Comparison of ENCODE assay signal across 1 cellular context in the genomic region with DNA sequence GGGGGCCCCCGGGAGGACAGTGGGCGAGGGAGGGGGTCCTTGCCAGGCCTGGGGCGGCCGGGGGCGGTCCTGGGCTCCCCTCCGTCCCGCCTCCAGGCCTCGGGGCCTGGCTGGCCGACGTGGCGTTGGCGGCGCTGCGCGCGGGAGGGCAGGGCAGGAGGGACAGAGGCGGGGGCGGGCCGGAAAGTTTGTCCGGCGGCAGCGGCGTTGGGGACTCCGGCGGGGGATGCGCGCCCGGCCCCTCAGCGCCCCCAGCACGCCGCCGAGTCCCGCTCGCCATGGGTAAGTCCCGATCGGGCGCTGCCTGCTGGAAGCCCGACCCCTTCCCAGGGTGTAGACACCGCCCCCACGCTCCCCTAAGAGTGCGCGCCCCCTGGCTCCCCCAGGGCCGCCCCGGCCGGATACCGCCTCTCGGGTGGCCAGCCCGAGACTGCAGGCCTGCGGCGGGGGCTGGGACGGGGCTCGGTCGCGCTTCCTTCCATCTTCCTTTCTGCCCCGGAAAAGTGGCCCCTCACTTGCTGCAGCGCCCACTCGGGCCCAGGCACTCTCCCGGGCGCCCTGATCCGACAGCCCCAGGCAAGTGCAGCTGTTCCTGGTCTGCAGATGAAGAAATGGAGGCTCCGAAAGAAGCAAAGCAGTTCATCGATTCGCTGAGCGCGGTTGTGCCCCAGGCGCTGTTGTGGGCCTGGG.
TF ChIP-seq lines count a peak whose summit lies in the region.

A gene (plus strand): TSS at position 191 of the 690 bp plus-strand sequence. CDS start 88 bp downstream, at position 279.

TF ChIP-seq in WTC11, 78 proteins besides CTCF, POLR2A, EP300 and RAD21 (continued from another document):
- TF ChIP-seq, protein P1, sequence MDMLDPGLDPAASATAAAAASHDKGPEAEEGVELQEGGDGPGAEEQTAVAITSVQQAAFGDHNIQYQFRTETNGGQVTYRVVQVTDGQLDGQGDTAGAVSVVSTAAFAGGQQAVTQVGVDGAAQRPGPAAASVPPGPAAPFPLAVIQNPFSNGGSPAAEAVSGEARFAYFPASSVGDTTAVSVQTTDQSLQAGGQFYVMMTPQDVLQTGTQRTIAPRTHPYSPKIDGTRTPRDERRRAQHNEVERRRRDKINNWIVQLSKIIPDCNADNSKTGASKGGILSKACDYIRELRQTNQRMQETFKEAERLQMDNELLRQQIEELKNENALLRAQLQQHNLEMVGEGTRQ (CRISPR knock-in tag; IDR thresholded peaks at IDR 0.05), result no peak
- TF ChIP-seq, protein P2, sequence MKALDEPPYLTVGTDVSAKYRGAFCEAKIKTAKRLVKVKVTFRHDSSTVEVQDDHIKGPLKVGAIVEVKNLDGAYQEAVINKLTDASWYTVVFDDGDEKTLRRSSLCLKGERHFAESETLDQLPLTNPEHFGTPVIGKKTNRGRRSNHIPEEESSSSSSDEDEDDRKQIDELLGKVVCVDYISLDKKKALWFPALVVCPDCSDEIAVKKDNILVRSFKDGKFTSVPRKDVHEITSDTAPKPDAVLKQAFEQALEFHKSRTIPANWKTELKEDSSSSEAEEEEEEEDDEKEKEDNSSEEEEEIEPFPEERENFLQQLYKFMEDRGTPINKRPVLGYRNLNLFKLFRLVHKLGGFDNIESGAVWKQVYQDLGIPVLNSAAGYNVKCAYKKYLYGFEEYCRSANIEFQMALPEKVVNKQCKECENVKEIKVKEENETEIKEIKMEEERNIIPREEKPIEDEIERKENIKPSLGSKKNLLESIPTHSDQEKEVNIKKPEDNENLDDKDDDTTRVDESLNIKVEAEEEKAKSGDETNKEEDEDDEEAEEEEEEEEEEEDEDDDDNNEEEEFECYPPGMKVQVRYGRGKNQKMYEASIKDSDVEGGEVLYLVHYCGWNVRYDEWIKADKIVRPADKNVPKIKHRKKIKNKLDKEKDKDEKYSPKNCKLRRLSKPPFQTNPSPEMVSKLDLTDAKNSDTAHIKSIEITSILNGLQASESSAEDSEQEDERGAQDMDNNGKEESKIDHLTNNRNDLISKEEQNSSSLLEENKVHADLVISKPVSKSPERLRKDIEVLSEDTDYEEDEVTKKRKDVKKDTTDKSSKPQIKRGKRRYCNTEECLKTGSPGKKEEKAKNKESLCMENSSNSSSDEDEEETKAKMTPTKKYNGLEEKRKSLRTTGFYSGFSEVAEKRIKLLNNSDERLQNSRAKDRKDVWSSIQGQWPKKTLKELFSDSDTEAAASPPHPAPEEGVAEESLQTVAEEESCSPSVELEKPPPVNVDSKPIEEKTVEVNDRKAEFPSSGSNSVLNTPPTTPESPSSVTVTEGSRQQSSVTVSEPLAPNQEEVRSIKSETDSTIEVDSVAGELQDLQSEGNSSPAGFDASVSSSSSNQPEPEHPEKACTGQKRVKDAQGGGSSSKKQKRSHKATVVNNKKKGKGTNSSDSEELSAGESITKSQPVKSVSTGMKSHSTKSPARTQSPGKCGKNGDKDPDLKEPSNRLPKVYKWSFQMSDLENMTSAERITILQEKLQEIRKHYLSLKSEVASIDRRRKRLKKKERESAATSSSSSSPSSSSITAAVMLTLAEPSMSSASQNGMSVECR (CRISPR knock-in tag; IDR thresholded peaks at IDR 0.05; ENCODE audit: borderline replicate concordance), result 0 out of 2 replicates have a peak, but pooled peaks have one; percentile 11
- TF ChIP-seq TP53 (CRISPR knock-in tag; IDR thresholded peaks at IDR 0.05) (peak; percentile 52; the same call in 1 of the 2 replicates), ATF1 (CRISPR knock-in tag; IDR thresholded peaks at IDR 0.05) (no peak), GTF2I (CRISPR knock-in tag; conservative IDR thresholded peaks at IDR 0.05) (no peak), CBFB (CRISPR knock-in tag; IDR thresholded peaks at IDR 0.05; ENCODE audit: low read depth) (0 out of 2 replicates have a peak, but pooled peaks have one; percentile 56), JUN (CRISPR knock-in tag; IDR thresholded peaks at IDR 0.05) (0 out of 2 replicates have a peak, but pooled peaks have one; percentile 38), FOXJ3 (CRISPR knock-in tag; IDR thresholded peaks at IDR 0.05; ENCODE audit: borderline replicate concordance) (no peak), MYBL2 (CRISPR knock-in tag; IDR thresholded peaks at IDR 0.05) (peak; percentile 75; the same call in 1 of the 2 replicates)
